In genomic region chr16:4847774-4848587, GRCh38 we compare ENCODE assay signal across 9 cellular contexts. TPM values are rescaled to one million over a fixed set of nuclear protein-coding genes. Genes with fewer than 3 reads are reported as not detected.
DNase-seq lines count a peak whose midpoint lies in the region; ATAC-seq and TF ChIP-seq lines count a peak whose summit lies in the region.
"Had no signal": no experiment of that assay in that cellular context is flagged by ENCODE, and none has a peak within 500 bp of the region (broad histone marks: within the 10 kb centered on the region; RNA-seq: fewer than 3 reads in every experiment).

No MANE protein-coding gene starts in this region.

- WGBS in spleen, 5 donors: 0 to 1% (median 0%) methylated on average over 14 to 83 of the region's 83 CpGs

- intact Hi-C loops in CD4-positive, alpha-beta memory T cell (cut with micrococcal nuclease): loop anchor here (1.0 to 5.0 kb wide), 8 partner anchors 45 to 244 kb away; partner anchors contain the start of genes ANKS3, DNAAF8, MGRN1 and NUDT16L1
- intact Hi-C loops in spleen (cut with DNase I; ENCODE audit: low total_unique reads): no loop called here

- CTCF ChIA-PET in CD4-positive, alpha-beta memory T cell (lab: Charles Lee; ENCODE audit: partially characterized antibody): no interaction called here

- ATAC-seq in GM19397 (IDR thresholded peaks at IDR 0.05; ENCODE audit: unreplicated experiment) (peak; percentile 12), HG03460 (IDR thresholded peaks at IDR 0.05; ENCODE audit: unreplicated experiment) (peak; percentile 19), HG03520 (IDR thresholded peaks at IDR 0.05; ENCODE audit: unreplicated experiment) (no peak)

- H3K4me1 Mint-ChIP-seq in CD4-positive, alpha-beta memory T cell: peaks cover 44 to 68% (median 56%) of the 10 kb centered on the region in 4 donors
- H3K4me1 Mint-ChIP-seq in brain: peaks cover 64% of the 10 kb centered on the region

- H3K36me3 Mint-ChIP-seq in CD4-positive, alpha-beta memory T cell: peaks cover 12 to 51% of the 10 kb centered on the region in 2 donors
- peaks cover 34% of the 10 kb centered on the region for H3K36me3 Mint-ChIP-seq in brain

- H3K27ac ChIP-seq in CD4-positive, alpha-beta memory T cell (ENCODE audit: low read depth, low read length): peak overlapping the region; percentile 95
- H3K27ac ChIP-seq in spleen: peak overlapping the region; percentile 94 to 100 (median 98)

- TF ChIP-seq POLR2A in spleen (IDR thresholded peaks at IDR 0.05): peak in 1 of 3 donors; percentile 31

- no peaks in the 10 kb centered on the region for H3K9me3 ChIP-seq in CD4-positive, alpha-beta memory T cell (ENCODE audit: control insufficient read depth in 1 of 2, low read length in 2 of 2)
- no peaks in the 10 kb centered on the region for H3K9me3 ChIP-seq in spleen

- H3K27me3 ChIP-seq in CD4-positive, alpha-beta memory T cell (ENCODE audit: insufficient read depth, low read length): no peaks in the 10 kb centered on the region
- no peaks in the 10 kb centered on the region for H3K27me3 ChIP-seq in spleen (replicated peaks in 1 of 7)

- H3K4me3 ChIP-seq in CD4-positive, alpha-beta memory T cell (ENCODE audit: low read length in 2 of 2): peak overlapping the region; percentile 74 to 78
- H3K4me3 ChIP-seq in spleen: peak overlapping the region; percentile 94 to 98 (median 98)

- no peaks in the 10 kb centered on the region for H3K27me3 Mint-ChIP-seq in CD4-positive, alpha-beta memory T cell
- no peaks in the 10 kb centered on the region for H3K27me3 Mint-ChIP-seq in brain

- H3K36me3 ChIP-seq in CD4-positive, alpha-beta memory T cell (ENCODE audit: insufficient read depth, low read length): peaks cover 19% of the 10 kb centered on the region
- peaks cover 4 to 31% (median 23%) of the 10 kb centered on the region in 6 donors for H3K36me3 ChIP-seq in spleen

- TF ChIP-seq CTCF in brain (conservative IDR thresholded peaks at IDR 0.05): no peak
- no peak for TF ChIP-seq CTCF in spleen (IDR thresholded peaks at IDR 0.05 in 8 of 11, conservative IDR thresholded peaks at IDR 0.05 in 3 of 11)

- peak in 3 of 5 donors; percentile 15 to 70 (median 27) for DNase-seq in CD4-positive, alpha-beta memory T cell
- DNase-seq in T-helper 1 cell (peak in 4 of 5 donors; percentile 13 to 41 (median 22)), iPS-NIHi7 (ENCODE audit: extremely low spot score) (peak; percentile 28), spleen (peak; percentile 91)

- POLR2A ChIA-PET in CD4-positive, alpha-beta memory T cell (lab: Charles Lee; ENCODE audit: partially characterized antibody): interaction anchor here (1.4 to 2.5 kb wide), 6 partner anchors 46 to 250 kb away, joined by 5 to 21 read pairs (median 8); partner anchors contain the start of genes ANKS3, DNAAF8 and ROGDI

- H3K27ac Mint-ChIP-seq in CD4-positive, alpha-beta memory T cell: peak overlapping the region; percentile 90 to 95 (median 93)
- peak overlapping the region in 4 of 5 experiments; percentile 64 to 84 (median 81) for H3K27ac Mint-ChIP-seq in brain

- H3K9me3 Mint-ChIP-seq in CD4-positive, alpha-beta memory T cell: no peaks in the 10 kb centered on the region
- no peaks in the 10 kb centered on the region for H3K9me3 Mint-ChIP-seq in brain

- peaks cover 63% of the 10 kb centered on the region for H3K4me1 ChIP-seq in CD4-positive, alpha-beta memory T cell (ENCODE audit: insufficient read depth, low read length)
- H3K4me1 ChIP-seq in spleen: peaks cover 38 to 76% (median 74%) of the 10 kb centered on the region in 6 donors

- H3K4me3 Mint-ChIP-seq in CD4-positive, alpha-beta memory T cell: peak overlapping the region; percentile 89 to 93 (median 92)
- peak overlapping the region; percentile 87 to 94 (median 89) for H3K4me3 Mint-ChIP-seq in brain

RNA-seq across cellular contexts. Expression of gene UBN1, which starts 0.7 kb away (rescaled TPM):
- 10 to 100 TPM; 40.4 to 42.7 TPM for total RNA-seq in CD4-positive, alpha-beta memory T cell
- polyA plus RNA-seq in CD4-positive, alpha-beta memory T cell: 10 to 100 TPM in 1 of 2 donors, 1 to 10 TPM in 1; 6.0 to 17.5 TPM
- 31.7 TPM for polyA plus RNA-seq in brain (ENCODE audit: insufficient read depth, low read depth, low replicate concordance)
- total RNA-seq in spleen: 10 to 100 TPM; 41.6 to 69.4 (median 58.9) TPM
- polyA plus RNA-seq in spleen: 10 to 100 TPM in 1 of 3 donors, 1 to 10 TPM in 2; 4.8 to 16.2 (median 5.5) TPM

RNA-seq across cellular contexts. Expression of gene GLYR1, which starts 0.9 kb away (rescaled TPM):
- total RNA-seq in CD4-positive, alpha-beta memory T cell: 100 to 1,000 TPM; 117 to 121 TPM
- polyA plus RNA-seq in CD4-positive, alpha-beta memory T cell: 10 to 100 TPM; 22.8 to 44.6 TPM
- polyA plus RNA-seq in brain (ENCODE audit: insufficient read depth, low read depth, low replicate concordance): 63.6 TPM
- total RNA-seq in spleen: 100 to 1,000 TPM in 1 of 7 donors, 10 to 100 TPM in 6; 47.2 to 117 (median 83.1) TPM
- polyA plus RNA-seq in spleen: 10 to 100 TPM; 26.6 to 53.4 (median 34.0) TPM

RNA-seq across cellular contexts. Expression of gene ROGDI, which starts 45.5 kb away (rescaled TPM):
- 1 to 10 TPM; 9.7 to 9.9 TPM for total RNA-seq in CD4-positive, alpha-beta memory T cell
- polyA plus RNA-seq in CD4-positive, alpha-beta memory T cell: 10 to 100 TPM in 1 of 2 donors, 1 to 10 TPM in 1; 8.6 to 19.1 TPM
- polyA plus RNA-seq in brain (ENCODE audit: insufficient read depth, low read depth, low replicate concordance) (106 TPM), spleen (10 to 100 TPM; 24.6 to 47.5 (median 41.6) TPM)
- 10 to 100 TPM; 25.5 to 41.4 (median 31.5) TPM for total RNA-seq in spleen

RNA-seq across cellular contexts. Expression of gene SMIM22, which starts 52.8 kb away (rescaled TPM):
- total RNA-seq in CD4-positive, alpha-beta memory T cell: not detected
- polyA plus RNA-seq in CD4-positive, alpha-beta memory T cell: not detected
- 103 TPM for polyA plus RNA-seq in brain (ENCODE audit: insufficient read depth, low read depth, low replicate concordance)
- total RNA-seq in spleen: not detected
- polyA plus RNA-seq in spleen: not detected
- total RNA-seq: T-helper 2 cell treated with Interferon-gamma antibody and Interleukin-4, amounts not matched to agents 100 ng/mL and 5 ng/mL, for 36 hours had no signal

RNA-seq across cellular contexts. Expression of gene SEPTIN12, which starts 59.8 kb away (rescaled TPM):
- total RNA-seq in CD4-positive, alpha-beta memory T cell: not detected
- polyA plus RNA-seq in CD4-positive, alpha-beta memory T cell: not detected
- polyA plus RNA-seq in brain (ENCODE audit: insufficient read depth, low read depth, low replicate concordance) (not detected), spleen (under 1 TPM in 1 of 3 donors, not detected in 2; 0.37 TPM)
- total RNA-seq in spleen: not detected
- total RNA-seq: T-helper 2 cell treated with Interferon-gamma antibody and Interleukin-4, amounts not matched to agents 100 ng/mL and 5 ng/mL, for 36 hours had no signal

Comparison
In these comparisons a context has a peak if more than half of its experiments do, and no peak if none do; other contexts are left out.
1. DNase-seq: peak in every context shown above with its lines; median percentile 91 in spleen; 28 in iPS-NIHi7; 27 in CD4-positive, alpha-beta memory T cell; 22 in T-helper 1 cell.